2 cellular contexts compared by ENCODE assay signal in the genomic region with DNA sequence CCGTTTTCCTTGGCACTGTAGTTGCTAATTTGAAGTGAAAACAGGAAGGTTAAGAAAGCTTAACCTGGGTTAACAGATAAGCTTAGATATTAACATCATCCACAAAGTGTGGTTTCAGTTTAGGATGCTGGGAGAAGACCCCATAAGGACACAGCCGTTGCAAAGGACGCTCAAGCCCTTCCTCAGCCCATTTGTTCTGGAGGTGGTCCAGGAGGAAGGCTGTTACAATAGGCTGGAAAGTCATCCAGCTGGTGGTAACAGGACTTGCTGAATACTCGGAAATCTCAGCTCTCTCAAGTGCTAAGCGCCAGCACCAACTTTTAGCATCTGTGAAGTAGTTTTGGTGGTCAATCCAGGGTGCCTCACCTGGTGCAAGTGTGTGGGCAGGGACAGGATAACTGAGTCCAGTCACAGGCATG.
TF ChIP-seq lines count a peak whose summit lies in the region.

No MANE protein-coding gene starts in this region.

TF ChIP-seq in SK-N-SH, 30 proteins besides CTCF, POLR2A, EP300 and RAD21 (continued from another document):
- TF ChIP-seq, protein P1, sequence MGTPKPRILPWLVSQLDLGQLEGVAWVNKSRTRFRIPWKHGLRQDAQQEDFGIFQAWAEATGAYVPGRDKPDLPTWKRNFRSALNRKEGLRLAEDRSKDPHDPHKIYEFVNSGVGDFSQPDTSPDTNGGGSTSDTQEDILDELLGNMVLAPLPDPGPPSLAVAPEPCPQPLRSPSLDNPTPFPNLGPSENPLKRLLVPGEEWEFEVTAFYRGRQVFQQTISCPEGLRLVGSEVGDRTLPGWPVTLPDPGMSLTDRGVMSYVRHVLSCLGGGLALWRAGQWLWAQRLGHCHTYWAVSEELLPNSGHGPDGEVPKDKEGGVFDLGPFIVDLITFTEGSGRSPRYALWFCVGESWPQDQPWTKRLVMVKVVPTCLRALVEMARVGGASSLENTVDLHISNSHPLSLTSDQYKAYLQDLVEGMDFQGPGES (IDR thresholded peaks at IDR 0.05; ENCODE audit: low read depth, low read length), result no peak

TF ChIP-seq in SK-N-SH treated with all-trans-retinoic acid at 6 μM for 48 hours, 23 proteins besides CTCF, POLR2A, EP300 and RAD21 (continued from another document):
- TF ChIP-seq, protein P2, sequence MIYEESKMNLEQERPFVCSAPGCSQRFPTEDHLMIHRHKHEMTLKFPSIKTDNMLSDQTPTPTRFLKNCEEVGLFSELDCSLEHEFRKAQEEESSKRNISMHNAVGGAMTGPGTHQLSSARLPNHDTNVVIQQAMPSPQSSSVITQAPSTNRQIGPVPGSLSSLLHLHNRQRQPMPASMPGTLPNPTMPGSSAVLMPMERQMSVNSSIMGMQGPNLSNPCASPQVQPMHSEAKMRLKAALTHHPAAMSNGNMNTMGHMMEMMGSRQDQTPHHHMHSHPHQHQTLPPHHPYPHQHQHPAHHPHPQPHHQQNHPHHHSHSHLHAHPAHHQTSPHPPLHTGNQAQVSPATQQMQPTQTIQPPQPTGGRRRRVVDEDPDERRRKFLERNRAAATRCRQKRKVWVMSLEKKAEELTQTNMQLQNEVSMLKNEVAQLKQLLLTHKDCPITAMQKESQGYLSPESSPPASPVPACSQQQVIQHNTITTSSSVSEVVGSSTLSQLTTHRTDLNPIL (CRISPR knock-in tag; IDR thresholded peaks at IDR 0.05; ENCODE audit: low read depth), result no peak
- TF ChIP-seq ZC3H10 (CRISPR knock-in tag; IDR thresholded peaks at IDR 0.05) (no peak), PPARA (CRISPR knock-in tag; IDR thresholded peaks at IDR 0.05; ENCODE audit: borderline replicate concordance) (no peak), ZFP3 (CRISPR knock-in tag; IDR thresholded peaks at IDR 0.05) (no peak), ARNTL (CRISPR knock-in tag; IDR thresholded peaks at IDR 0.05; ENCODE audit: borderline replicate concordance, low read depth) (no peak), OSR1 (CRISPR knock-in tag; IDR thresholded peaks at IDR 0.05) (no peak), TOX (CRISPR knock-in tag; IDR thresholded peaks at IDR 0.05; ENCODE audit: borderline replicate concordance) (no peak), BACH2 (CRISPR knock-in tag; IDR thresholded peaks at IDR 0.05; ENCODE audit: borderline replicate concordance) (no peak), SNAI2 (CRISPR knock-in tag; IDR thresholded peaks at IDR 0.05) (no peak)
- TF ChIP-seq, protein P3, sequence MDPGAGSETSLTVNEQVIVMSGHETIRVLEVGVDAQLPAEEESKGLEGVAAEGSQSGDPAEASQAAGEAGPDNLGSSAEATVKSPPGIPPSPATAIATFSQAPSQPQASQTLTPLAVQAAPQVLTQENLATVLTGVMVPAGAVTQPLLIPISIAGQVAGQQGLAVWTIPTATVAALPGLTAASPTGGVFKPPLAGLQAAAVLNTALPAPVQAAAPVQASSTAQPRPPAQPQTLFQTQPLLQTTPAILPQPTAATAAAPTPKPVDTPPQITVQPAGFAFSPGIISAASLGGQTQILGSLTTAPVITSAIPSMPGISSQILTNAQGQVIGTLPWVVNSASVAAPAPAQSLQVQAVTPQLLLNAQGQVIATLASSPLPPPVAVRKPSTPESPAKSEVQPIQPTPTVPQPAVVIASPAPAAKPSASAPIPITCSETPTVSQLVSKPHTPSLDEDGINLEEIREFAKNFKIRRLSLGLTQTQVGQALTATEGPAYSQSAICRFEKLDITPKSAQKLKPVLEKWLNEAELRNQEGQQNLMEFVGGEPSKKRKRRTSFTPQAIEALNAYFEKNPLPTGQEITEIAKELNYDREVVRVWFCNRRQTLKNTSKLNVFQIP (CRISPR knock-in tag; IDR thresholded peaks at IDR 0.05; ENCODE audit: borderline replicate concordance, low read depth), result no peak
- TF ChIP-seq, protein P4, sequence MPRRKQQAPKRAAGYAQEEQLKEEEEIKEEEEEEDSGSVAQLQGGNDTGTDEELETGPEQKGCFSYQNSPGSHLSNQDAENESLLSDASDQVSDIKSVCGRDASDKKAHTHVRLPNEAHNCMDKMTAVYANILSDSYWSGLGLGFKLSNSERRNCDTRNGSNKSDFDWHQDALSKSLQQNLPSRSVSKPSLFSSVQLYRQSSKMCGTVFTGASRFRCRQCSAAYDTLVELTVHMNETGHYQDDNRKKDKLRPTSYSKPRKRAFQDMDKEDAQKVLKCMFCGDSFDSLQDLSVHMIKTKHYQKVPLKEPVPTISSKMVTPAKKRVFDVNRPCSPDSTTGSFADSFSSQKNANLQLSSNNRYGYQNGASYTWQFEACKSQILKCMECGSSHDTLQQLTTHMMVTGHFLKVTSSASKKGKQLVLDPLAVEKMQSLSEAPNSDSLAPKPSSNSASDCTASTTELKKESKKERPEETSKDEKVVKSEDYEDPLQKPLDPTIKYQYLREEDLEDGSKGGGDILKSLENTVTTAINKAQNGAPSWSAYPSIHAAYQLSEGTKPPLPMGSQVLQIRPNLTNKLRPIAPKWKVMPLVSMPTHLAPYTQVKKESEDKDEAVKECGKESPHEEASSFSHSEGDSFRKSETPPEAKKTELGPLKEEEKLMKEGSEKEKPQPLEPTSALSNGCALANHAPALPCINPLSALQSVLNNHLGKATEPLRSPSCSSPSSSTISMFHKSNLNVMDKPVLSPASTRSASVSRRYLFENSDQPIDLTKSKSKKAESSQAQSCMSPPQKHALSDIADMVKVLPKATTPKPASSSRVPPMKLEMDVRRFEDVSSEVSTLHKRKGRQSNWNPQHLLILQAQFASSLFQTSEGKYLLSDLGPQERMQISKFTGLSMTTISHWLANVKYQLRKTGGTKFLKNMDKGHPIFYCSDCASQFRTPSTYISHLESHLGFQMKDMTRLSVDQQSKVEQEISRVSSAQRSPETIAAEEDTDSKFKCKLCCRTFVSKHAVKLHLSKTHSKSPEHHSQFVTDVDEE (CRISPR knock-in tag; IDR thresholded peaks at IDR 0.05), result no peak
- TF ChIP-seq, protein P5, sequence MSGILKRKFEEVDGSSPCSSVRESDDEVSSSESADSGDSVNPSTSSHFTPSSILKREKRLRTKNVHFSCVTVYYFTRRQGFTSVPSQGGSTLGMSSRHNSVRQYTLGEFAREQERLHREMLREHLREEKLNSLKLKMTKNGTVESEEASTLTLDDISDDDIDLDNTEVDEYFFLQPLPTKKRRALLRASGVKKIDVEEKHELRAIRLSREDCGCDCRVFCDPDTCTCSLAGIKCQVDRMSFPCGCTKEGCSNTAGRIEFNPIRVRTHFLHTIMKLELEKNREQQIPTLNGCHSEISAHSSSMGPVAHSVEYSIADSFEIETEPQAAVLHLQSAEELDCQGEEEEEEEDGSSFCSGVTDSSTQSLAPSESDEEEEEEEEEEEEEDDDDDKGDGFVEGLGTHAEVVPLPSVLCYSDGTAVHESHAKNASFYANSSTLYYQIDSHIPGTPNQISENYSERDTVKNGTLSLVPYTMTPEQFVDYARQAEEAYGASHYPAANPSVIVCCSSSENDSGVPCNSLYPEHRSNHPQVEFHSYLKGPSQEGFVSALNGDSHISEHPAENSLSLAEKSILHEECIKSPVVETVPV (CRISPR knock-in tag; IDR thresholded peaks at IDR 0.05), result no peak
TF ChIP-seq in SK-N-SH treated with all-trans-retinoic acid at 6 μM for 48 hours: peak in this region for 0.
